In the genomic region with DNA sequence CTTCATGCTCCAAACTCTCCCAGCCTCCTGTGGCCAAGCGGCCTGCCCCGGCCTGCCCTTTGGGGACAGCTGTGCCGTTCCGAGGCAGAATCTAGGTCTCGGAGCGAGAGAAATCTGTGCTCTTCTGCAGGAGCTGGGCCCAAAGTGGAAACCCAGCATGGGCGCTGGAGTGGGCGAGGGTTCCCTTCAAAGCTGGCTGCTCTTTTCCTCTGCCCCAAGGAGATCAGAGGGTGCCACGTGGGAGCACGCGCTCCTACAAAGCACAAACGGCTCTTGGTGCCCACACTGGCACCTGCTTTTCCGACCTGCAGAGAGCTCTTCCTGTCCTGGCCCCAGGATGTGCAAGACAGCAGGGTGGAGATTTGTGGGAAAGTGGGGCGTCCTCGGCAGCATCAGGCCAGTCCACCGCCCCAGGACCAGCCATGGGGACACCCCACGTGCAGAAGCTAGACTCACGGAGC, we compare ENCODE assay signal across 17 cellular contexts. TPM values are rescaled to one million over a fixed set of nuclear protein-coding genes. Genes with fewer than 3 reads are reported as not detected.
DNase-seq lines count a peak whose midpoint lies in the region; ATAC-seq and TF ChIP-seq lines count a peak whose summit lies in the region.
"Had no signal": no experiment of that assay in that cellular context is flagged by ENCODE, and none has a peak within 500 bp of the region (broad histone marks: within the 10 kb centered on the region; RNA-seq: fewer than 3 reads in every experiment).

No MANE protein-coding gene starts in this region.

- intact Hi-C loops in HCT116 (cut with micrococcal nuclease), result no loop called here
- intact Hi-C loops in natural killer cell (cut with micrococcal nuclease), result loop anchor here (5.0 kb wide), 1 partner anchor 46 kb away; no protein-coding TSS in a partner anchor

- no peaks in the 10 kb centered on the region for H3K27me3 ChIP-seq in HCT116 (ENCODE audit: insufficient read depth, low read length)
- no peaks in the 10 kb centered on the region for H3K27me3 ChIP-seq in stomach smooth muscle (ENCODE audit: control insufficient read depth in 1 of 2, insufficient read depth in 2 of 2, low read length in 2 of 2)

- ATAC-seq in HCT116 (no peak), natural killer cell (no peak), HG02870 (IDR thresholded peaks at IDR 0.05; ENCODE audit: unreplicated experiment) (no peak), omental fat pad (ENCODE audit: low FRiP score) (no peak)
- no peak for ATAC-seq in effector memory CD8-positive, alpha-beta T cell (replicated peaks)
- ATAC-seq: stimulated activated memory B cell treated with anti-CD40 and anti-IgM and Interleukin-4, amounts not matched to agents 10 μg/mL and 1 μg/mL and 100 μg/mL, for 72 hours had no signal

- peaks cover 46 to 53% of the 10 kb centered on the region in 2 donors for H3K4me1 Mint-ChIP-seq in effector memory CD8-positive, alpha-beta T cell (ENCODE audit: low read depth in 2 of 2)
- peaks cover 74 to 94% of the 10 kb centered on the region in 2 donors for H3K4me1 Mint-ChIP-seq in natural killer cell

- peaks cover 68% of the 10 kb centered on the region; the same call in 1 of the 2 replicates for H3K79me2 ChIP-seq in HCT116 (ENCODE audit: insufficient read depth, low read length)

- H3K9ac ChIP-seq in HCT116 (ENCODE audit: low read length), result no peak overlapping the region
- H3K9ac ChIP-seq in stomach smooth muscle (ENCODE audit: low read length in 2 of 2), result no peak overlapping the region

- no peaks in the 10 kb centered on the region for H3K9me3 ChIP-seq in HCT116 (ENCODE audit: control insufficient read depth in 1 of 2, insufficient read depth in 1 of 2, low read depth in 1 of 2, low read length in 2 of 2)
- no peaks in the 10 kb centered on the region for H3K9me3 ChIP-seq in stomach smooth muscle (ENCODE audit: control insufficient read depth in 2 of 2, low read length in 2 of 2)

- H3K4me1 ChIP-seq in HCT116 (ENCODE audit: control insufficient read depth in 1 of 2, insufficient read depth in 2 of 2, low read length in 2 of 2) (peaks cover 26 to 51% of the 10 kb centered on the region in 2 experiments; a peak in 3 of 4 replicates), stomach smooth muscle (ENCODE audit: control insufficient read depth, insufficient read depth, low read length) (peaks cover 81% of the 10 kb centered on the region)

- no peaks in the 10 kb centered on the region for H3K36me3 Mint-ChIP-seq in effector memory CD8-positive, alpha-beta T cell (ENCODE audit: insufficient read depth)
- no peaks in the 10 kb centered on the region for H3K36me3 Mint-ChIP-seq in natural killer cell
- H3K36me3 Mint-ChIP-seq: stimulated activated memory B cell treated with anti-CD40 and anti-IgM and Interleukin-4, amounts not matched to agents 10 μg/mL and 1 μg/mL and 100 μg/mL, for 72 hours had no signal

- H3K4me3 Mint-ChIP-seq in effector memory CD8-positive, alpha-beta T cell, result peak overlapping the region; percentile 34 to 63
- peak overlapping the region; percentile 93 for H3K4me3 Mint-ChIP-seq in natural killer cell
- H3K4me3 Mint-ChIP-seq: activated naive CD4-positive, alpha-beta T cell treated with anti-CD3 and anti-CD28 coated beads for 36 hours; dendritic cell treated with granulocyte-macrophage colony-stimulating factor and Interleukin-4, amounts not matched to agents 40 ng/mL and 50 ng/mL, for 4 days; IgD-negative memory B cell; stimulated activated memory B cell treated with anti-CD40 and anti-IgM and Interleukin-4, amounts not matched to agents 10 μg/mL and 1 μg/mL and 100 μg/mL, for 72 hours had no signal

- DNase-seq in HCT116 (ENCODE audit: low read depth, low spot score) (no peak), natural killer cell (no peak), DMS79 treated with DMSO at 0.1 percent for 48 hours (lab: John Stamatoyannopoulos, UW) (no peak), omental fat pad (ENCODE audit: low spot score) (no peak)
- no peak for DNase-seq in effector memory CD8-positive, alpha-beta T cell
- DNase-seq: activated CD4-positive, alpha-beta T cell treated with anti-CD3 and anti-CD28 coated beads, Interleukin-2, amount 50 U/mL, for 1 hour; activated naive CD4-positive, alpha-beta T cell treated with anti-CD3 and anti-CD28 coated beads for 36 hours; H9; NCI-H1048; NCI-H2029 treated with DMSO at 0.1 percent for 48 hours; NCI-H446; stimulated activated CD4-positive, alpha-beta T cell treated with anti-CD3 and anti-CD28 coated beads, Interleukin-12 subunit alpha, Interleukin-12 subunit beta, amount 100 ng/mL, for 4 hours had no signal

- H3K9me3 Mint-ChIP-seq in effector memory CD8-positive, alpha-beta T cell, result no peaks in the 10 kb centered on the region
- H3K9me3 Mint-ChIP-seq in natural killer cell, result no peaks in the 10 kb centered on the region
- H3K9me3 Mint-ChIP-seq: activated naive CD4-positive, alpha-beta T cell treated with anti-CD3 and anti-CD28 coated beads for 36 hours; dendritic cell treated with granulocyte-macrophage colony-stimulating factor and Interleukin-4, amounts not matched to agents 40 ng/mL and 50 ng/mL, for 4 days; H9; stimulated activated memory B cell treated with anti-CD40 and anti-IgM and Interleukin-4, amounts not matched to agents 10 μg/mL and 1 μg/mL and 100 μg/mL, for 72 hours had no signal

- TF ChIP-seq POLR2A in HCT116 (IDR thresholded peaks at IDR 0.05; ENCODE audit: borderline replicate concordance, extremely low read depth, insufficient read depth, insufficient read length), result no peak

- H3K4me3 ChIP-seq in HCT116 (replicated peaks in 1 of 2; ENCODE audit: low read depth in 1 of 2, low read length in 2 of 2) (no peak overlapping the region), stomach smooth muscle (ENCODE audit: low read length in 2 of 2) (no peak overlapping the region)

- H3K4me2 ChIP-seq in HCT116 (ENCODE audit: low read length), result 0 out of 2 replicates have a peak overlapping the region, but pooled peaks have one; percentile 45

- H3K36me3 ChIP-seq in HCT116 (ENCODE audit: control insufficient read depth in 1 of 2, insufficient read depth in 2 of 2, low read length in 2 of 2), result no peaks in the 10 kb centered on the region
- H3K36me3 ChIP-seq in stomach smooth muscle (ENCODE audit: control insufficient read depth in 2 of 2, insufficient read depth in 2 of 2, low read length in 2 of 2), result no peaks in the 10 kb centered on the region

- no peaks in the 10 kb centered on the region for H3K9me2 ChIP-seq in HCT116 (ENCODE audit: insufficient read depth)

- no peak for TF ChIP-seq RAD21 in HCT116 (IDR thresholded peaks at IDR 0.05; ENCODE audit: low read depth)

- RAD21 ChIA-PET in HCT116 (lab: Charles Lee; ENCODE audit: low non-redundant PET in 1 of 2, low total read pairs in 2 of 2, uncharacterized antibody in 2 of 2, unreplicated experiment in 2 of 2), result no interaction called here

- no peaks in the 10 kb centered on the region for H3K27me3 Mint-ChIP-seq in effector memory CD8-positive, alpha-beta T cell
- H3K27me3 Mint-ChIP-seq in natural killer cell (ENCODE audit: low read depth in 2 of 2), result no peaks in the 10 kb centered on the region
- H3K27me3 Mint-ChIP-seq: dendritic cell treated with granulocyte-macrophage colony-stimulating factor and Interleukin-4, amounts not matched to agents 40 ng/mL and 50 ng/mL, for 4 days had no signal

- CTCF ChIA-PET in HCT116 (lab: Charles Lee), result no interaction called here

- H3K27ac Mint-ChIP-seq in effector memory CD8-positive, alpha-beta T cell, result peak overlapping the region; percentile 52 to 77
- peak overlapping the region; percentile 89 to 93 for H3K27ac Mint-ChIP-seq in natural killer cell
- H3K27ac Mint-ChIP-seq: activated naive CD4-positive, alpha-beta T cell treated with anti-CD3 and anti-CD28 coated beads for 36 hours; IgD-negative memory B cell; stimulated activated memory B cell treated with anti-CD40 and anti-IgM and Interleukin-4, amounts not matched to agents 10 μg/mL and 1 μg/mL and 100 μg/mL, for 72 hours had no signal

- POLR2A ChIA-PET in HCT116 (lab: Charles Lee), result no interaction called here

- H4K20me1 ChIP-seq in HCT116 (ENCODE audit: insufficient read depth), result no peaks in the 10 kb centered on the region

- no peak overlapping the region for H2AFZ ChIP-seq in HCT116 (ENCODE audit: low read depth, low read length, poor library complexity, severe bottlenecking)

- BruUV-seq in HCT116 (replicated peaks; lab: Mats Ljungman, UMichigan), result no TSS peak

- no peak for TF ChIP-seq CTCF in HCT116 (IDR thresholded peaks at IDR 0.05 in 2 of 3, conservative IDR thresholded peaks at IDR 0.05 in 1 of 3; ENCODE audit: borderline replicate concordance in 1 of 3, insufficient read depth in 1 of 3, low read depth in 2 of 3, low read length in 2 of 3)
- no peak for TF ChIP-seq CTCF in natural killer cell (IDR thresholded peaks at IDR 0.05)
- no peak for TF ChIP-seq CTCF in omental fat pad (IDR thresholded peaks at IDR 0.05)

- H3K27ac ChIP-seq in HCT116 (ENCODE audit: low read depth, low read length) (no peak overlapping the region), stomach smooth muscle (ENCODE audit: low read length) (peak overlapping the region; percentile 93)

TF ChIP-seq in HCT116, 20 proteins besides CTCF, POLR2A, EP300 and RAD21 (continues in another document):
- no peak for TF ChIP-seq REST (IDR thresholded peaks at IDR 0.05; ENCODE audit: low read depth)
- no peak for TF ChIP-seq FOSL1 (IDR thresholded peaks at IDR 0.05; ENCODE audit: low read depth)

RNA-seq across cellular contexts. Expression of gene OSBPL5, which starts 6.9 kb away (rescaled TPM):
- total RNA-seq in HCT116 (2021; ENCODE audit: unreplicated experiment) (44.2 TPM), natural killer cell (100 to 1,000 TPM; 375 to 522 (median 377) TPM), omental fat pad (10 to 100 TPM; 14.1 to 67.6 (median 31.8) TPM)
- 30.9 and 34.3 TPM in 2 replicates for polyA plus RNA-seq in HCT116 (2012)
